2 cellular contexts compared by ENCODE assay signal in genomic region chr7:155786491-155786890, GRCh38.
TF ChIP-seq lines count a peak whose summit lies in the region.

No MANE protein-coding gene starts in this region.

TF ChIP-seq in GM23338, 12 proteins besides CTCF, POLR2A, EP300 and RAD21 (continued from another document):
- TF ChIP-seq CREB1 (CRISPR knock-in tag; IDR thresholded peaks at IDR 0.05; ENCODE audit: low read depth): no peak
- TF ChIP-seq NANOG (IDR thresholded peaks at IDR 0.05; ENCODE audit: borderline replicate concordance): no peak
- no peak for TF ChIP-seq REST (IDR thresholded peaks at IDR 0.05; ENCODE audit: unreplicated experiment)
- TF ChIP-seq ZNF462 (CRISPR knock-in tag; IDR thresholded peaks at IDR 0.05): no peak
TF ChIP-seq in GM23338: peak in this region for 0.

TF ChIP-seq in WTC11, 78 proteins besides CTCF, POLR2A, EP300 and RAD21 (continued from another document):
- TF ChIP-seq USF2 (CRISPR knock-in tag; IDR thresholded peaks at IDR 0.05): no peak
- TF ChIP-seq FOXP1 (CRISPR knock-in tag; IDR thresholded peaks at IDR 0.05; ENCODE audit: borderline replicate concordance): no peak
- TF ChIP-seq MXD4 (CRISPR knock-in tag; IDR thresholded peaks at IDR 0.05; ENCODE audit: borderline replicate concordance): no peak
- TF ChIP-seq NFATC4 (CRISPR knock-in tag; IDR thresholded peaks at IDR 0.05): no peak
- TF ChIP-seq JAZF1 (CRISPR knock-in tag; IDR thresholded peaks at IDR 0.05): no peak
- no peak for TF ChIP-seq ZNF423 (CRISPR knock-in tag; IDR thresholded peaks at IDR 0.05)
- no peak for TF ChIP-seq ZNF396 (CRISPR knock-in tag; IDR thresholded peaks at IDR 0.05; ENCODE audit: borderline replicate concordance)
- no peak for TF ChIP-seq E2F5 (CRISPR knock-in tag; IDR thresholded peaks at IDR 0.05)
- TF ChIP-seq HMGA2 (CRISPR knock-in tag; IDR thresholded peaks at IDR 0.05): no peak
- TF ChIP-seq SMAD4 (CRISPR knock-in tag; IDR thresholded peaks at IDR 0.05): no peak
- no peak for TF ChIP-seq ZNF138 (CRISPR knock-in tag; conservative IDR thresholded peaks at IDR 0.05)
- no peak for TF ChIP-seq AFF4 (CRISPR knock-in tag; IDR thresholded peaks at IDR 0.05; ENCODE audit: borderline replicate concordance)
- no peak for TF ChIP-seq PREB (CRISPR knock-in tag; IDR thresholded peaks at IDR 0.05; ENCODE audit: borderline replicate concordance)
- no peak for TF ChIP-seq FOXP4 (CRISPR knock-in tag; IDR thresholded peaks at IDR 0.05)
